In genomic region chr13:96982672-96983071, GRCh38 we compare ENCODE assay signal across 14 cellular contexts. TPM values are rescaled to one million over a fixed set of nuclear protein-coding genes. Genes with fewer than 3 reads are reported as not detected.
DNase-seq lines count a peak whose midpoint lies in the region; ATAC-seq and TF ChIP-seq lines count a peak whose summit lies in the region.
"Had no signal": no experiment of that assay in that cellular context is flagged by ENCODE, and none has a peak within 500 bp of the region (broad histone marks: within the 10 kb centered on the region; RNA-seq: fewer than 3 reads in every experiment).

No MANE protein-coding gene starts in this region.

- no peaks in the 10 kb centered on the region for H3K36me3 ChIP-seq in aorta (ENCODE audit: control insufficient read depth in 1 of 2, insufficient read depth in 2 of 2, low read length in 1 of 2)
- no peaks in the 10 kb centered on the region for H3K36me3 ChIP-seq in ascending aorta
- H3K36me3 ChIP-seq: tibial nerve had no signal

- peak; percentile 79 for ATAC-seq in Right ventricle myocardium superior (ENCODE audit: poor library complexity)
- ATAC-seq in aorta (ENCODE audit: low FRiP score): peak; percentile 56

- WGBS in aorta, 2 donors: 39 to 44% methylated on average over 2 of the region's 2 CpGs

- DNase-seq in Right ventricle myocardium superior (no peak), cardiac septum (ENCODE audit: low spot score) (no peak), choroid plexus epithelial cell (ENCODE audit: low read depth) (peak; percentile 4), left kidney (ENCODE audit: low read depth, low spot score) (peak; percentile 11), aorta (no peak), GM13976 (ENCODE audit: low spot score) (no peak), ascending aorta (ENCODE audit: low spot score in 2 of 2) (no peak)
- no peak for DNase-seq in activated T-cell treated with anti-CD3 and anti-CD28 coated beads, Interleukin-2, amount 50 U/mL, for 1 hour
- DNase-seq: IMR-90, NCI-H2029 treated with DMSO at 0.1 percent for 48 hours, T-helper 2 cell had no signal

- H3K27ac ChIP-seq in aorta (ENCODE audit: low read depth in 1 of 2, low read length in 2 of 2) (no peak overlapping the region), ascending aorta (peak overlapping the region in 1 of 2 donors; percentile 12)

- intact Hi-C loops in Right ventricle myocardium superior (cut with DNase I) (no loop called here), cardiac septum (cut with DNase I) (no loop called here), aorta (cut with DNase I) (no loop called here), ascending aorta (cut with DNase I) (no loop called here)

- H3K4me3 ChIP-seq in choroid plexus epithelial cell (ENCODE audit: low read depth, low read length) (no peak overlapping the region), aorta (ENCODE audit: low read length in 2 of 2) (no peak overlapping the region), ascending aorta (no peak overlapping the region)
- H3K4me3 ChIP-seq: tibial nerve had no signal

- no peak for TF ChIP-seq CTCF in choroid plexus epithelial cell (conservative IDR thresholded peaks at IDR 0.05; ENCODE audit: low read depth, low read length)
- TF ChIP-seq CTCF in GM13976 (IDR thresholded peaks at IDR 0.05; ENCODE audit: borderline replicate concordance, control extremely low read depth, extremely low read depth, insufficient read depth, missing control alignments): no peak
- TF ChIP-seq CTCF in ascending aorta (IDR thresholded peaks at IDR 0.05): no peak

- in situ Hi-C loops in GM13976 (cut with MboI; ENCODE audit: low sequenced_read_pairs, unreplicated experiment): no loop called here

- H3K9me3 ChIP-seq in aorta (ENCODE audit: control insufficient read depth, low read length) (peaks cover 3% of the 10 kb centered on the region), ascending aorta (no peaks in the 10 kb centered on the region)

- H3K4me1 ChIP-seq in aorta (ENCODE audit: control insufficient read depth in 1 of 2, insufficient read depth in 2 of 2, low read length in 2 of 2) (no peaks in the 10 kb centered on the region), ascending aorta (no peaks in the 10 kb centered on the region)

- H3K27me3 ChIP-seq in aorta (ENCODE audit: control insufficient read depth in 1 of 2, insufficient read depth in 2 of 2, low read length in 1 of 2) (peaks cover 0 to under 1% of the 10 kb centered on the region in 2 donors), ascending aorta (no peaks in the 10 kb centered on the region)
- H3K27me3 ChIP-seq: tibial nerve had no signal

RNA-seq across cellular contexts. Expression of gene OXGR1, which starts 11.6 kb away (rescaled TPM):
- not detected for total RNA-seq in Right ventricle myocardium superior
- not detected for total RNA-seq in cardiac septum
- 1 to 10 TPM in 1 of 2 donors, not detected in 1; 1.4 TPM for total RNA-seq in aorta
- not detected for polyA plus RNA-seq in aorta
- total RNA-seq in ascending aorta: not detected
- total RNA-seq: A673; activated CD8-positive, alpha-beta memory T cell treated with anti-CD3 and anti-CD28 coated beads for 36 hours; IMR-90; tibial nerve had no signal
- polyA plus RNA-seq: IMR-90 had no signal

Comparison
In these comparisons a context has a peak if more than half of its experiments do, and no peak if none do; other contexts are left out.
1. DNase-seq: peak in choroid plexus epithelial cell (single experiment) and left kidney (single experiment); none in Right ventricle myocardium superior (single experiment), cardiac septum (single experiment), aorta (0 of 2), GM13976 (single experiment), activated T-cell treated with anti-CD3 and anti-CD28 coated beads, Interleukin-2, amount 50 U/mL, for 1 hour (single experiment) and ascending aorta (0 of 2).